ENCODE assay signal across 23 cellular contexts in genomic region chr14:55845963-55846851, GRCh38.
DNase-seq lines count a peak whose midpoint lies in the region; ATAC-seq and TF ChIP-seq lines count a peak whose summit lies in the region.
"Had no signal": no experiment of that assay in that cellular context is flagged by ENCODE, and none has a peak within 500 bp of the region (broad histone marks: within the 10 kb centered on the region; RNA-seq: fewer than 3 reads in every experiment).

No MANE protein-coding gene starts in this region.

- no peaks in the 10 kb centered on the region for H4K20me1 ChIP-seq in GM23248 (ENCODE audit: insufficient read depth)

- POLR2A ChIA-PET in A673 (lab: Charles Lee; ENCODE audit: low non-redundant PET): no interaction called here

- ATAC-seq in GM21825 (IDR thresholded peaks at IDR 0.05; ENCODE audit: unreplicated experiment): no peak
- ATAC-seq: foreskin keratinocyte; naive thymus-derived CD4-positive, alpha-beta T cell; stimulated activated naive CD8-positive, alpha-beta T cell treated with anti-CD3 and anti-CD28 coated beads, Interleukin-15, Interleukin-2, amounts not matched to agents 100 U/mL and 50 U/mL, for 24 hours had no signal

- TF ChIP-seq CTCF in A673 (conservative IDR thresholded peaks at IDR 0.05; ENCODE audit: low read depth, low read length) (no peak), VCaP (conservative IDR thresholded peaks at IDR 0.05) (no peak)

- CTCF ChIA-PET in A673 (lab: Charles Lee): no interaction called here

- H3K4me3 ChIP-seq in A673 (ENCODE audit: low read depth, low read length, poor library complexity, severe bottlenecking) (no peak overlapping the region), GM23248 (no peak overlapping the region)
- H3K4me3 ChIP-seq: hepatocyte, left lung had no signal

- H3K9me3 ChIP-seq in A673 (ENCODE audit: low read depth, low read length, poor library complexity, severe bottlenecking) (no peaks in the 10 kb centered on the region), GM23248 (ENCODE audit: low read depth) (no peaks in the 10 kb centered on the region)
- H3K9me3 ChIP-seq: left lung had no signal

- no TSS peak for BruUV-seq in A673 (replicated peaks; lab: Mats Ljungman, UMichigan)

- peak; percentile 31 for DNase-seq in A673 (ENCODE audit: low spot score)
- DNase-seq in GM23248: peak; percentile 38
- peak; percentile 27 for DNase-seq in kidney tubule cell (ENCODE audit: low spot score)
- no peak for DNase-seq in NCI-H446 treated with DMSO at 0.1 percent for 48 hours (lab: John Stamatoyannopoulos, UW)
- no peak for DNase-seq in T1000 (lab: John Stamatoyannopoulos, UW)
- DNase-seq in NOMO-1 treated with dmso at 0.1 percent for 144 hours (lab: John Stamatoyannopoulos, UW; ENCODE audit: unreplicated experiment): no peak
- DNase-seq: activated CD4-positive, alpha-beta memory T cell treated with anti-CD3 and anti-CD28 coated beads for 36 hours; activated effector memory CD4-positive, alpha-beta T cell treated with Interleukin-2 at 50 U/mL for 16 hours; activated naive CD8-positive, alpha-beta T cell treated with anti-CD3 and anti-CD28 coated beads, Interleukin-2, amount 10 ng/mL, durations not matched to agents 7 days and 5 days; activated T-cell treated with anti-CD3 and anti-CD28 coated beads for 4 hours; cerebellar nuclear complex; foreskin keratinocyte; KG1; left lung; naive thymus-derived CD4-positive, alpha-beta T cell; NCI-H187; NCI-H526; stimulated activated naive CD8-positive, alpha-beta T cell treated with anti-CD3 and anti-CD28 coated beads, Interleukin-15, Interleukin-2, amounts not matched to agents 100 U/mL and 50 U/mL, for 24 hours had no signal

- no peaks in the 10 kb centered on the region for H3K79me2 ChIP-seq in GM23248 (ENCODE audit: insufficient read depth)
- H3K79me2 ChIP-seq: hepatocyte had no signal

- intact Hi-C loops in A673 (cut with micrococcal nuclease; ENCODE audit: unreplicated experiment): loop anchor here (10.0 kb wide), 1 partner anchor 499 kb away; no protein-coding TSS in a partner anchor

- in situ Hi-C loops in GM23248 (cut with MboI): no loop called here

- no peak overlapping the region for H3K4me2 ChIP-seq in GM23248 (ENCODE audit: unreplicated experiment)
- H3K4me2 ChIP-seq: hepatocyte had no signal

- 71 to 76% methylated on average over 9 of the region's 9 CpGs for WGBS in GM23248 (ENCODE audit: low coverage in 1 of 2, low lambda C conversion rate in 2 of 2, missing lambda C conversion rate in 2 of 2), 2 experiments

- no peaks in the 10 kb centered on the region for H3K27me3 ChIP-seq in A673 (replicated peaks; ENCODE audit: insufficient read depth, low read depth, low read length, poor library complexity)
- no peaks in the 10 kb centered on the region for H3K27me3 ChIP-seq in GM23248 (replicated peaks; ENCODE audit: insufficient read depth)
- H3K27me3 ChIP-seq: hepatocyte, left lung had no signal

- no peak overlapping the region for H2AFZ ChIP-seq in GM23248
- H2AFZ ChIP-seq: hepatocyte had no signal

- no peaks in the 10 kb centered on the region for H3K36me3 ChIP-seq in A673 (ENCODE audit: insufficient read depth, low read length, poor library complexity, severe bottlenecking)
- no peaks in the 10 kb centered on the region for H3K36me3 ChIP-seq in GM23248 (ENCODE audit: low read depth)
- H3K36me3 ChIP-seq: left lung had no signal

- no peak overlapping the region for H3K27ac ChIP-seq in A673 (ENCODE audit: low read depth, low read length, poor library complexity, severe bottlenecking)
- no peak overlapping the region for H3K27ac ChIP-seq in GM23248
- H3K27ac ChIP-seq in VCaP: peak overlapping the region; percentile 71
- H3K27ac ChIP-seq: C4-2B, epithelial cell of prostate, foreskin keratinocyte, hepatocyte had no signal

- peaks cover 23% of the 10 kb centered on the region for H3F3A ChIP-seq in GM23248 (ENCODE audit: insufficient read depth)

- no peaks in the 10 kb centered on the region for H3K9me2 ChIP-seq in GM23248 (ENCODE audit: insufficient read depth)

- no peak overlapping the region for H3K9ac ChIP-seq in GM23248

- H3K4me1 ChIP-seq in A673 (ENCODE audit: insufficient read depth, low read length, poor library complexity, severe bottlenecking) (peaks cover 13% of the 10 kb centered on the region), GM23248 (ENCODE audit: insufficient read depth) (peaks cover 30% of the 10 kb centered on the region)
- H3K4me1 ChIP-seq: foreskin keratinocyte, left lung had no signal

Comparison
In these comparisons a context has a peak if more than half of its experiments do, and no peak if none do; other contexts are left out.
1. DNase-seq: peak in A673 (single experiment), GM23248 (single experiment) and kidney tubule cell (single experiment); none in NCI-H446 treated with DMSO at 0.1 percent for 48 hours (single experiment), T1000 (single experiment) and NOMO-1 treated with dmso at 0.1 percent for 144 hours (single experiment).